In the genomic region with DNA sequence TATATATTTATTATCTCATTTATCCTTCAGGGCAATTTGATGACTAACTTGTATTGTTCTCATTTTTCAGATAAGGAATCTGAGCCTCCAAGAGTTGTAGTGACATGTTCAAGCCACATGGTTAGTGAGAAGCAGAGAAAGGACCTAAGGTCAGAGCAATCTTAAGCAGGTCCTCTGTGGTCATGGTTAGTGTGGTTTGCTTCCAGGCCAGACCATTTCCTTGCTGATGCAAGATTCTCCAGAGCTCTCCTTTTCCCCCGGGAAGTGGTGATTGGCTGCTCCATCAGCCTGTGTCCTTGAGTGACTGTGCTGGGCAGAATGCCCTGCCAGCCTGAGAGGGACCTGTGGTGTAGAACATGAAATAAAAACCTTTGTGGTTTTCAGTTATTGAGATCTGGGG, we compare ENCODE assay signal across 12 cellular contexts.
DNase-seq lines count a peak whose midpoint lies in the region; ATAC-seq and TF ChIP-seq lines count a peak whose summit lies in the region.
"Had no signal": no experiment of that assay in that cellular context is flagged by ENCODE, and none has a peak within 500 bp of the region (broad histone marks: within the 10 kb centered on the region; RNA-seq: fewer than 3 reads in every experiment).

No MANE protein-coding gene starts in this region.

- in situ Hi-C loops in SK-MEL-5 (cut with HindIII; ENCODE audit: low pct_unique_long_range_greater_than_20kb, low sequenced_read_pairs) = no loop called here

- no peaks in the 10 kb centered on the region for H3K36me3 ChIP-seq in right atrium auricular region

- no peaks in the 10 kb centered on the region for H3K4me1 Mint-ChIP-seq in T-helper 2 cell treated with Interferon-gamma antibody and Interleukin-4, amounts not matched to agents 5 μg/mL and 100 μg/mL, for 36 hours (ENCODE audit: low read depth)

- no peaks in the 10 kb centered on the region for H3K27me3 ChIP-seq in right atrium auricular region

- no peak overlapping the region for H3K27ac ChIP-seq in right atrium auricular region

- DNase-seq in right atrium auricular region (ENCODE audit: low spot score) (peak; percentile 50), cardiac septum (ENCODE audit: low spot score) (no peak), SK-MEL-5 (ENCODE audit: low read depth, low spot score) (peak; percentile 47), fibroblast of the conjunctiva (ENCODE audit: low read depth) (peak; percentile 50), NCI-H128 (lab: John Stamatoyannopoulos, UW; ENCODE audit: unreplicated experiment) (no peak), DMS53 treated with DMSO at 0.1 percent for 48 hours (lab: John Stamatoyannopoulos, UW; ENCODE audit: unreplicated experiment) (no peak)
- DNase-seq in T-helper 2 cell treated with Interferon-gamma antibody and Interleukin-4, amounts not matched to agents 5 μg/mL and 100 μg/mL, for 36 hours (ENCODE audit: low spot score) = no peak
- DNase-seq: activated effector memory CD4-positive, alpha-beta T cell treated with Interleukin-2 at 50 U/mL for 16 hours; midbrain; NCI-H2081 had no signal

- no peak overlapping the region for H3K4me3 Mint-ChIP-seq in T-helper 2 cell treated with Interferon-gamma antibody and Interleukin-4, amounts not matched to agents 5 μg/mL and 100 μg/mL, for 36 hours

- no peaks in the 10 kb centered on the region for H3K9me3 ChIP-seq in right atrium auricular region

- intact Hi-C loops in cardiac septum (cut with DNase I) = no loop called here

- ATAC-seq in GM21786 (IDR thresholded peaks at IDR 0.05; ENCODE audit: unreplicated experiment) = no peak
- ATAC-seq: esophagus mucosa had no signal

- no peaks in the 10 kb centered on the region for H3K9me3 Mint-ChIP-seq in T-helper 2 cell treated with Interferon-gamma antibody and Interleukin-4, amounts not matched to agents 5 μg/mL and 100 μg/mL, for 36 hours

- peaks cover 6% of the 10 kb centered on the region for H3K27me3 Mint-ChIP-seq in T-helper 2 cell treated with Interferon-gamma antibody and Interleukin-4, amounts not matched to agents 5 μg/mL and 100 μg/mL, for 36 hours (ENCODE audit: low read depth)

- H3K36me3 Mint-ChIP-seq in T-helper 2 cell treated with Interferon-gamma antibody and Interleukin-4, amounts not matched to agents 5 μg/mL and 100 μg/mL, for 36 hours (ENCODE audit: low read depth) = no peaks in the 10 kb centered on the region

- no peak for TF ChIP-seq CTCF in right atrium auricular region (IDR thresholded peaks at IDR 0.05)

- H3K4me3 ChIP-seq in right atrium auricular region = no peak overlapping the region

- H3K4me1 ChIP-seq in right atrium auricular region = no peaks in the 10 kb centered on the region

- no peak overlapping the region for H3K27ac Mint-ChIP-seq in T-helper 2 cell treated with Interferon-gamma antibody and Interleukin-4, amounts not matched to agents 5 μg/mL and 100 μg/mL, for 36 hours

Comparison
In these comparisons a context has a peak if more than half of its experiments do, and no peak if none do; other contexts are left out.
1. DNase-seq: peak in right atrium auricular region (single experiment), SK-MEL-5 (single experiment) and fibroblast of the conjunctiva (single experiment); none in cardiac septum (single experiment), NCI-H128 (single experiment), DMS53 treated with DMSO at 0.1 percent for 48 hours (single experiment) and T-helper 2 cell treated with Interferon-gamma antibody and Interleukin-4, amounts not matched to agents 5 μg/mL and 100 μg/mL, for 36 hours (single experiment).